1 cellular context compared by ENCODE assay signal in the genomic region with DNA sequence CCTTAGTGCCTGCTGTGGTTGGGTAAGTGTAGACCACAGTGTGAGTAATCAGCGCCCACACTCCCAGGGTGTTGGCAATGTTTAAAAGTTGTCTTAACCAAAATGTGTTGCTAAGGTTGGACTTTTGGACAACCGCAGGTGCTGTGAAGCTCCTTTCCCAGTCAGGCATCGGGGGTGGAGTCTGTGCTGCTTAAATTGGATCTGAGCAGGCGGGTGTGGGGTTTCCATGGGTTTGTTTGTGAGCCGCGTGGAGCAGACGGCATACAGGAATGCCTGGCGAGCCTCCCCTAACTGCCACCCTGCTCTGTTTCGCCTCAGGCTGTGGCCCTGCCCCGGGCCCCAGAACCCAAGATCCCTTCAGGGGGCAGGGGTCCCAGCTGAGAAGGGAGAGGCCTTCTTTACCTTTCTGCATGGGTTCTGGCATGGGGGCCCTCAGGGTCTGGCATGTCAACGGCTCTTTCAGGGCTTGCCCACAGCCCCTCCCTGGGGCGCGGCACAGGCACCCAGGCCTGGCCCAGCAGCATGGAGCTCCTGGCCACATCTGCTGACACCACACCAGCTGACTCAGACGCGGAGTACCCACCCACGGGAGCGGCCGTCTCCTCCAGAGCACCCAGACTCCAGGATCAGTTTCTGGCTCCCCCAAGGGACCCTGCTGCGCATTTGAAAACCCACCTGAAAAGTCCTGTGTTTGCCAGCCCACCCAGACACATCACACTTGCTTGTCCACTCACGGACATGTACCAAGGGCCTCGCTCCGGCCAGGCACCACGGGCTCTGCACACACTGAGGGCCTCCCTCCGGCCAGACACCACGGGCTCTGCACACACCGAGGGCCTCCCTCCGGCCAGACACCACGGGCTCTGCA.
TF ChIP-seq lines count a peak whose summit lies in the region.

No MANE protein-coding gene starts in this region.

TF ChIP-seq in SK-N-SH treated with all-trans-retinoic acid at 6 μM for 48 hours, 23 proteins besides CTCF, POLR2A, EP300 and RAD21 (continued from another document):
- TF ChIP-seq TCF4 (CRISPR knock-in tag; IDR thresholded peaks at IDR 0.05; ENCODE audit: borderline replicate concordance) = no peak
- TF ChIP-seq, protein P1, sequence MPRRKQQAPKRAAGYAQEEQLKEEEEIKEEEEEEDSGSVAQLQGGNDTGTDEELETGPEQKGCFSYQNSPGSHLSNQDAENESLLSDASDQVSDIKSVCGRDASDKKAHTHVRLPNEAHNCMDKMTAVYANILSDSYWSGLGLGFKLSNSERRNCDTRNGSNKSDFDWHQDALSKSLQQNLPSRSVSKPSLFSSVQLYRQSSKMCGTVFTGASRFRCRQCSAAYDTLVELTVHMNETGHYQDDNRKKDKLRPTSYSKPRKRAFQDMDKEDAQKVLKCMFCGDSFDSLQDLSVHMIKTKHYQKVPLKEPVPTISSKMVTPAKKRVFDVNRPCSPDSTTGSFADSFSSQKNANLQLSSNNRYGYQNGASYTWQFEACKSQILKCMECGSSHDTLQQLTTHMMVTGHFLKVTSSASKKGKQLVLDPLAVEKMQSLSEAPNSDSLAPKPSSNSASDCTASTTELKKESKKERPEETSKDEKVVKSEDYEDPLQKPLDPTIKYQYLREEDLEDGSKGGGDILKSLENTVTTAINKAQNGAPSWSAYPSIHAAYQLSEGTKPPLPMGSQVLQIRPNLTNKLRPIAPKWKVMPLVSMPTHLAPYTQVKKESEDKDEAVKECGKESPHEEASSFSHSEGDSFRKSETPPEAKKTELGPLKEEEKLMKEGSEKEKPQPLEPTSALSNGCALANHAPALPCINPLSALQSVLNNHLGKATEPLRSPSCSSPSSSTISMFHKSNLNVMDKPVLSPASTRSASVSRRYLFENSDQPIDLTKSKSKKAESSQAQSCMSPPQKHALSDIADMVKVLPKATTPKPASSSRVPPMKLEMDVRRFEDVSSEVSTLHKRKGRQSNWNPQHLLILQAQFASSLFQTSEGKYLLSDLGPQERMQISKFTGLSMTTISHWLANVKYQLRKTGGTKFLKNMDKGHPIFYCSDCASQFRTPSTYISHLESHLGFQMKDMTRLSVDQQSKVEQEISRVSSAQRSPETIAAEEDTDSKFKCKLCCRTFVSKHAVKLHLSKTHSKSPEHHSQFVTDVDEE (CRISPR knock-in tag; IDR thresholded peaks at IDR 0.05) = no peak
